ENCODE assay signal across 8 cellular contexts in genomic region chr22:50250555-50251471, GRCh38. TPM values are rescaled to one million over a fixed set of nuclear protein-coding genes. Genes with fewer than 3 reads are reported as not detected.
DNase-seq lines count a peak whose midpoint lies in the region; ATAC-seq and TF ChIP-seq lines count a peak whose summit lies in the region.

Gene HDAC10, minus strand, starts transcription at chr22:50251265. Its CDS starts 233 bp downstream, at chr22:50251032.

- H3K4me1 Mint-ChIP-seq in activated CD4-positive, alpha-beta T cell treated with anti-CD3 and anti-CD28 coated beads, Interleukin-2, amount 10 ng/mL, durations not matched to agents 7 days and 5 days: peaks cover 24% of the 10 kb centered on the region

- DNase-seq in GM12865 (ENCODE audit: low read depth): peak; percentile 92
- DNase-seq in NCI-H2227 (lab: John Stamatoyannopoulos, UW; ENCODE audit: unreplicated experiment): peak; percentile 91
- DNase-seq in activated CD4-positive, alpha-beta T cell treated with anti-CD3 and anti-CD28 coated beads, Interleukin-2, amount 10 ng/mL, durations not matched to agents 7 days and 5 days: peak; percentile 89
- DNase-seq in lung (ENCODE audit: low spot score): peak; percentile 81
- peak; percentile 70 for DNase-seq in stimulated activated CD8-positive, alpha-beta memory T cell treated with anti-CD3 and anti-CD28 coated beads, Interleukin-12 subunit alpha, Interleukin-12 subunit beta, amount 100 ng/mL, for 24 hours (ENCODE audit: extremely low read depth)
- no peak for DNase-seq in DMS79 treated with DMSO at 0.1 percent for 48 hours (lab: John Stamatoyannopoulos, UW)

- POLR2A ChIA-PET in activated CD4-positive, alpha-beta T cell treated with anti-CD3 and anti-CD28 coated beads, Interleukin-2, amount 10 ng/mL, durations not matched to agents 7 days and 5 days (lab: Charles Lee): no interaction called here

- ATAC-seq in HG02610 (IDR thresholded peaks at IDR 0.05; ENCODE audit: unreplicated experiment) (peak; percentile 54), lung (ENCODE audit: insufficient read depth, low FRiP score) (peak; percentile 86)

- H3K9me3 Mint-ChIP-seq in activated CD4-positive, alpha-beta T cell treated with anti-CD3 and anti-CD28 coated beads, Interleukin-2, amount 10 ng/mL, durations not matched to agents 7 days and 5 days: no peaks in the 10 kb centered on the region

- 1 to 2% methylated on average over 79 to 80 of the region's 80 CpGs for WGBS in lung, 2 donors

- peaks cover 7% of the 10 kb centered on the region for H3K36me3 Mint-ChIP-seq in activated CD4-positive, alpha-beta T cell treated with anti-CD3 and anti-CD28 coated beads, Interleukin-2, amount 10 ng/mL, durations not matched to agents 7 days and 5 days (ENCODE audit: low read depth)

- H3K9me3 ChIP-seq in duodenal mucosa (ENCODE audit: control insufficient read depth in 1 of 2, low read length in 2 of 2) (no peaks in the 10 kb centered on the region), lung (ENCODE audit: control insufficient read depth in 2 of 2, insufficient read depth in 1 of 2, low read length in 1 of 2) (no peaks in the 10 kb centered on the region)

- H3K4me3 ChIP-seq in GM12865 (ENCODE audit: low read depth, low read length): peak within 1 kb of the TSS; percentile 96
- peak within 1 kb of the TSS; percentile 87 to 89 for H3K4me3 ChIP-seq in duodenal mucosa (ENCODE audit: low read depth in 1 of 2, low read length in 2 of 2)
- H3K4me3 ChIP-seq in lung: peak within 1 kb of the TSS; percentile 57

- peak within 1 kb of the TSS; percentile 71 to 84 for H3K9ac ChIP-seq in duodenal mucosa (ENCODE audit: low read depth in 1 of 2, low read length in 2 of 2)

- peak within 1 kb of the TSS; percentile 76 for H3K27ac Mint-ChIP-seq in activated CD4-positive, alpha-beta T cell treated with anti-CD3 and anti-CD28 coated beads, Interleukin-2, amount 10 ng/mL, durations not matched to agents 7 days and 5 days

- H3K4me3 Mint-ChIP-seq in activated CD4-positive, alpha-beta T cell treated with anti-CD3 and anti-CD28 coated beads, Interleukin-2, amount 10 ng/mL, durations not matched to agents 7 days and 5 days: peak within 1 kb of the TSS; percentile 83

- TF ChIP-seq CTCF in GM12865 (IDR thresholded peaks at IDR 0.05; ENCODE audit: insufficient read depth, low read depth, low read length, missing control alignments): no peak
- TF ChIP-seq CTCF in lung (IDR thresholded peaks at IDR 0.05; ENCODE audit: control extremely low read depth, extremely low read depth): no peak

- peaks cover 24 to 39% of the 10 kb centered on the region in 2 donors for H3K4me1 ChIP-seq in duodenal mucosa (ENCODE audit: control insufficient read depth in 1 of 2, insufficient read depth in 2 of 2, low read length in 2 of 2)
- H3K4me1 ChIP-seq in lung (ENCODE audit: control insufficient read depth in 2 of 2, insufficient read depth in 2 of 2, low read length in 2 of 2): peaks cover 3 to 13% of the 10 kb centered on the region in 2 donors

- no peaks in the 10 kb centered on the region for H3K27me3 Mint-ChIP-seq in activated CD4-positive, alpha-beta T cell treated with anti-CD3 and anti-CD28 coated beads, Interleukin-2, amount 10 ng/mL, durations not matched to agents 7 days and 5 days

- H3K27ac ChIP-seq in duodenal mucosa (ENCODE audit: low read depth, low read length) (no peak within 1 kb of the TSS), lung (ENCODE audit: low read depth in 1 of 2, low read length in 1 of 2) (peak within 1 kb of the TSS in 1 of 2 donors; percentile 79)

- H3K36me3 ChIP-seq in duodenal mucosa (ENCODE audit: control insufficient read depth in 1 of 2, insufficient read depth in 2 of 2, low read length in 2 of 2) (peaks cover 7 to 31% of the 10 kb centered on the region in 2 donors), lung (ENCODE audit: control insufficient read depth in 2 of 2, insufficient read depth in 2 of 2, low read length in 2 of 2) (peaks cover 0 to 19% of the 10 kb centered on the region in 2 donors)

- CTCF ChIA-PET in activated CD4-positive, alpha-beta T cell treated with anti-CD3 and anti-CD28 coated beads, Interleukin-2, amount 10 ng/mL, durations not matched to agents 7 days and 5 days (lab: Charles Lee): interaction anchor here (0.6 to 2.2 kb wide), 12 partner anchors 8 to 370 kb away, joined by 3 to 13 read pairs (median 4); partner anchors contain the start of gene SCO2

- no peaks in the 10 kb centered on the region for H3K27me3 ChIP-seq in duodenal mucosa (ENCODE audit: control insufficient read depth in 1 of 2, insufficient read depth in 2 of 2, low read length in 2 of 2)
- no peaks in the 10 kb centered on the region for H3K27me3 ChIP-seq in lung (ENCODE audit: control insufficient read depth, insufficient read depth)

RNA-seq across cellular contexts. Expression of gene HDAC10, which starts in this region (rescaled TPM):
- total RNA-seq in activated CD4-positive, alpha-beta T cell treated with anti-CD3 and anti-CD28 coated beads, Interleukin-2, amount 10 ng/mL, durations not matched to agents 7 days and 5 days: 10 to 100 TPM; 68.3 to 93.6 TPM
- 10 to 100 TPM; 34.2 to 53.7 TPM for total RNA-seq in lung
- 10 to 100 TPM; 32.2 to 38.3 TPM for polyA plus RNA-seq in lung
